ENCODE assay signal across 12 cellular contexts in the genomic region with DNA sequence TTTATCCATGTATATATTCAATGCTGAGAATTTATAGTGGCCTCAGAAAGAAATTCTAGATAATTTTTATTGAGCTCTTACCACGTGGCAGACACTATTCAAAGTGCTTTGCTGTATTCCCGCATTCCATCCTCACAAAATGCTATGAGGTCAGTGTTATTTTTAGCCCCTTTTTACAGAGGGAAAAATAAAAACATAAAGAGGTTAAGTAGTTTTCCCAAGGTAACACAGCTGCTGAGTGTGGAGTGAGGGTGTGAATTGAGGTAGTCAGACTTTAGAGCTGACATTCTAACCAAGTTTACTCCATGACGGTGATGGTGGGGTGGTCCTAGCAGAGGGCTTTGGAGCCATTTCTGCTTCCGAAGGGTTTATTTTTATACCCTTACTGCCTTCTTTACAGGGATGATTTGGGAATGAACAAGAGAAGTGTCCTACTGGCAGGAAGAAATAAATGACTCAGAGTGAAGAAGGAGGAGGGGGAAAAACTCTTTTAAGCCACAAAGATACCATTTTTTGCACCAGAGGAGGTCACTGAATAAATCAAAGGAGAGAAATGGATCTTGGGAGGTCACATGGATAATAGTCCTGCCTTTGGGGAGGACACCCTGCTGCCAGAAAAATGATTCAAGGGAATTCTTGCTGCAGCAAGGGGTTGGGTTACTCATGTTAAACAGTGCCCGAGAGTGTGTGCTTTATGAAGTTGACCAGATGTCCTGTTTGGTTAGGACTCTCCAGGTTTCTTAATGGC.
DNase-seq lines count a peak whose midpoint lies in the region; ATAC-seq and TF ChIP-seq lines count a peak whose summit lies in the region.
"Had no signal": no experiment of that assay in that cellular context is flagged by ENCODE, and none has a peak within 500 bp of the region (broad histone marks: within the 10 kb centered on the region; RNA-seq: fewer than 3 reads in every experiment).

No MANE protein-coding gene starts in this region.

- peak in 7 of 8 donors; percentile 39 to 75 (median 67) for ATAC-seq in heart right ventricle
- ATAC-seq in Right ventricle myocardium inferior = no peak
- no peak for ATAC-seq in GM18868 (IDR thresholded peaks at IDR 0.05; ENCODE audit: unreplicated experiment)
- ATAC-seq: GM12878 had no signal

- DNase-seq in heart right ventricle (no peak), Right ventricle myocardium inferior (ENCODE audit: missing footprints) (no peak), amniotic epithelial cell (ENCODE audit: low read depth) (peak; percentile 82), medulla oblongata (ENCODE audit: extremely low spot score) (peak; percentile 7), uterus (no peak), NCI-H2107 (lab: John Stamatoyannopoulos, UW) (no peak), Kasumi-1 (lab: John Stamatoyannopoulos, UW) (no peak)
- DNase-seq: central memory CD4-positive, alpha-beta T cell; naive B cell had no signal

- H3K9me3 ChIP-seq in heart right ventricle = no peaks in the 10 kb centered on the region
- H3K9me3 ChIP-seq in uterus = no peaks in the 10 kb centered on the region
- H3K9me3 ChIP-seq: BLaER1 treated with 17β-estradiol and CSF1 and Interleukin-3, amounts not matched to agents 10 nM and 100 nM had no signal

- intact Hi-C loops in heart right ventricle (cut with DNase I) = no loop called here
- intact Hi-C loops in Right ventricle myocardium inferior (cut with DNase I) = no loop called here
- intact Hi-C loops in uterus (cut with DNase I; ENCODE audit: low total_unique reads) = no loop called here

- H3K4me3 ChIP-seq in heart right ventricle (no peak overlapping the region), uterus (no peak overlapping the region)
- H3K4me3 ChIP-seq: BLaER1 treated with 17β-estradiol and CSF1 and Interleukin-3, amounts not matched to agents 10 nM and 100 nM; GM12878 had no signal

- H3K36me3 ChIP-seq in heart right ventricle (no peaks in the 10 kb centered on the region), uterus (no peaks in the 10 kb centered on the region)
- H3K36me3 ChIP-seq: BLaER1 treated with 17β-estradiol and CSF1 and Interleukin-3, amounts not matched to agents 10 nM and 100 nM had no signal

- TF ChIP-seq POLR2A in uterus (IDR thresholded peaks at IDR 0.05) = no peak

- H3K27me3 ChIP-seq in heart right ventricle (no peaks in the 10 kb centered on the region), uterus (no peaks in the 10 kb centered on the region)
- H3K27me3 ChIP-seq: BLaER1 treated with 17β-estradiol and CSF1 and Interleukin-3, amounts not matched to agents 10 nM and 100 nM had no signal

- H3K27ac ChIP-seq in heart right ventricle (peak overlapping the region in 6 of 10 donors; percentile 32 to 76 (median 48)), uterus (peak overlapping the region; percentile 56 to 76)
- H3K27ac ChIP-seq: BLaER1 treated with 17β-estradiol and CSF1 and Interleukin-3, amounts not matched to agents 10 nM and 100 nM had no signal

- TF ChIP-seq CTCF in heart right ventricle (IDR thresholded peaks at IDR 0.05) (no peak), uterus (IDR thresholded peaks at IDR 0.05) (no peak)

- WGBS in heart right ventricle, 2 donors = 46 to 47% methylated on average over 5 of the region's 5 CpGs

- H3K4me1 ChIP-seq in heart right ventricle = peaks cover 3 to 45% (median 19%) of the 10 kb centered on the region in 9 donors
- H3K4me1 ChIP-seq in uterus = peaks cover 0 to 5% of the 10 kb centered on the region in 2 donors
- H3K4me1 ChIP-seq: BLaER1 treated with 17β-estradiol and CSF1 and Interleukin-3, amounts not matched to agents 10 nM and 100 nM had no signal

Comparison
In these comparisons a context has a peak if more than half of its experiments do, and no peak if none do; other contexts are left out.
1. ATAC-seq: peak in heart right ventricle (7 of 8); none in Right ventricle myocardium inferior (single experiment) and GM18868 (single experiment).
2. DNase-seq: peak in amniotic epithelial cell (single experiment) and medulla oblongata (single experiment); none in heart right ventricle (0 of 2), Right ventricle myocardium inferior (single experiment), uterus (0 of 2), NCI-H2107 (single experiment) and Kasumi-1 (0 of 2).